8 cellular contexts compared by ENCODE assay signal in genomic region chr2:110674620-110675555, GRCh38. TPM values are rescaled to one million over a fixed set of nuclear protein-coding genes. Genes with fewer than 3 reads are reported as not detected.
DNase-seq lines count a peak whose midpoint lies in the region; ATAC-seq and TF ChIP-seq lines count a peak whose summit lies in the region.

No MANE protein-coding gene starts in this region.

- CTCF ChIA-PET in CD4-positive, alpha-beta memory T cell (lab: Charles Lee; ENCODE audit: partially characterized antibody), result no interaction called here

- no peaks in the 10 kb centered on the region for H3K9me3 ChIP-seq in CD4-positive, alpha-beta memory T cell (ENCODE audit: control insufficient read depth in 1 of 2, low read length in 2 of 2)
- H3K9me3 ChIP-seq in colonic mucosa, result no peaks in the 10 kb centered on the region

- no peaks in the 10 kb centered on the region for H3K27me3 Mint-ChIP-seq in CD4-positive, alpha-beta memory T cell

- peak in 4 of 5 donors; percentile 10 to 50 (median 25) for DNase-seq in CD4-positive, alpha-beta memory T cell
- peak; percentile 88 for DNase-seq in OCI-M1 (lab: John Stamatoyannopoulos, UW)
- DNase-seq in colonic mucosa, result peak; percentile 29
- DNase-seq in retinal pigment epithelial cell (ENCODE audit: low read depth), result no peak
- DNase-seq in nucleus accumbens (lab: John Stamatoyannopoulos, UW), result no peak
- no peak for DNase-seq in NCI-H146 (lab: John Stamatoyannopoulos, UW)

- TF ChIP-seq CTCF in colonic mucosa (IDR thresholded peaks at IDR 0.05) (no peak), retinal pigment epithelial cell (conservative IDR thresholded peaks at IDR 0.05; ENCODE audit: low read depth, low read length) (no peak)

- H3K9ac ChIP-seq in colonic mucosa (ENCODE audit: low read depth in 2 of 2, low read length in 2 of 2), result no peak overlapping the region

- H3K36me3 ChIP-seq in CD4-positive, alpha-beta memory T cell (ENCODE audit: insufficient read depth, low read length), result no peaks in the 10 kb centered on the region
- H3K36me3 ChIP-seq in colonic mucosa, result no peaks in the 10 kb centered on the region

- H3K4me1 ChIP-seq in CD4-positive, alpha-beta memory T cell (ENCODE audit: insufficient read depth, low read length), result peaks cover 27% of the 10 kb centered on the region
- no peaks in the 10 kb centered on the region for H3K4me1 ChIP-seq in colonic mucosa

- H3K27me3 ChIP-seq in CD4-positive, alpha-beta memory T cell (ENCODE audit: insufficient read depth, low read length), result no peaks in the 10 kb centered on the region
- H3K27me3 ChIP-seq in colonic mucosa, result no peaks in the 10 kb centered on the region

- peaks cover 15 to 40% (median 23%) of the 10 kb centered on the region in 4 donors for H3K4me1 Mint-ChIP-seq in CD4-positive, alpha-beta memory T cell

- H3K27ac ChIP-seq in CD4-positive, alpha-beta memory T cell (ENCODE audit: low read depth, low read length), result peak overlapping the region; percentile 20
- no peak overlapping the region for H3K27ac ChIP-seq in colonic mucosa

- peak overlapping the region; percentile 7 to 73 (median 56) for H3K27ac Mint-ChIP-seq in CD4-positive, alpha-beta memory T cell

- POLR2A ChIA-PET in CD4-positive, alpha-beta memory T cell (lab: Charles Lee; ENCODE audit: partially characterized antibody), result no interaction called here

- H3K4me3 ChIP-seq in CD4-positive, alpha-beta memory T cell (ENCODE audit: low read length in 2 of 2), result no peak overlapping the region
- H3K4me3 ChIP-seq in colonic mucosa (no peak overlapping the region), retinal pigment epithelial cell (ENCODE audit: low read length) (peak overlapping the region; percentile 4)

- intact Hi-C loops in CD4-positive, alpha-beta memory T cell (cut with micrococcal nuclease), result loop anchor here (10.0 kb wide), 2 partner anchors 450 to 1380 kb away; partner anchors contain the start of genes BCL2L11 and TMEM87B
- intact Hi-C loops in colonic mucosa (cut with DNase I), result no loop called here

- H3K36me3 Mint-ChIP-seq in CD4-positive, alpha-beta memory T cell, result peaks cover 0 to 12% of the 10 kb centered on the region in 2 donors

- ATAC-seq in GM19025 (IDR thresholded peaks at IDR 0.05; ENCODE audit: low read depth, unreplicated experiment) (peak; percentile 86), HG03064 (IDR thresholded peaks at IDR 0.05; ENCODE audit: low read depth, unreplicated experiment) (peak; percentile 76)

- H3K9me3 Mint-ChIP-seq in CD4-positive, alpha-beta memory T cell, result no peaks in the 10 kb centered on the region

- peak overlapping the region; percentile 56 to 80 (median 70) for H3K4me3 Mint-ChIP-seq in CD4-positive, alpha-beta memory T cell

RNA-seq across cellular contexts. Expression of gene BUB1, which starts 3.0 kb away (rescaled TPM):
- 1 to 10 TPM; 1.7 to 2.9 TPM for total RNA-seq in CD4-positive, alpha-beta memory T cell
- polyA plus RNA-seq in CD4-positive, alpha-beta memory T cell, result 1 to 10 TPM in 1 of 2 donors, not detected in 1; 1.2 TPM
- total RNA-seq in colonic mucosa, result 10 to 100 TPM; 14.7 to 47.3 TPM

RNA-seq across cellular contexts. Expression of gene ACOXL, which starts 57.5 kb away (rescaled TPM):
- not detected for total RNA-seq in CD4-positive, alpha-beta memory T cell
- not detected for polyA plus RNA-seq in CD4-positive, alpha-beta memory T cell
- total RNA-seq in colonic mucosa, result under 1 TPM; 0.32 to 0.82 TPM

Comparison
In these comparisons a context has a peak if more than half of its experiments do, and no peak if none do; other contexts are left out.
1. DNase-seq: peak in CD4-positive, alpha-beta memory T cell (4 of 5), OCI-M1 (single experiment) and colonic mucosa (single experiment); none in retinal pigment epithelial cell (single experiment), nucleus accumbens (0 of 56) and NCI-H146 (single experiment).
2. RNA of gene BUB1, which starts 3.0 kb away (total RNA-seq): 14.7 to 47.3 TPM in colonic mucosa; 1.7 to 2.9 TPM in CD4-positive, alpha-beta memory T cell; every median in the first group is over 4 times any median in the second.